17 cellular contexts compared by ENCODE assay signal in genomic region chr10:71707240-71707789, GRCh38. TPM values are rescaled to one million over a fixed set of nuclear protein-coding genes. Genes with fewer than 3 reads are reported as not detected.
DNase-seq lines count a peak whose midpoint lies in the region; ATAC-seq lines count a peak whose summit lies in the region.
"Had no signal": no experiment of that assay in that cellular context is flagged by ENCODE, and none has a peak within 500 bp of the region (broad histone marks: within the 10 kb centered on the region; RNA-seq: fewer than 3 reads in every experiment).

No MANE protein-coding gene starts in this region.

- no peak for DNase-seq in CD4-positive, alpha-beta memory T cell
- DNase-seq in T-helper 17 cell, result no peak
- no peak for DNase-seq in trophoblast cell
- DNase-seq in KBM-7, result no peak
- DNase-seq in activated naive CD4-positive, alpha-beta T cell treated with anti-CD3 and anti-CD28 coated beads, Interleukin-2, amount 50 U/mL, for 72 hours (ENCODE audit: low spot score in 2 of 2), result no peak
- DNase-seq in left cardiac atrium, result no peak
- DNase-seq: Calu3, DMS153, NCI-H1417 treated with DMSO at 0.1 percent for 48 hours had no signal

- no peaks in the 10 kb centered on the region for H3K27me3 Mint-ChIP-seq in CD4-positive, alpha-beta memory T cell
- no peaks in the 10 kb centered on the region for H3K27me3 Mint-ChIP-seq in T-helper 17 cell
- H3K27me3 Mint-ChIP-seq in dendritic cell treated with granulocyte-macrophage colony-stimulating factor and Interleukin-4, amounts not matched to agents 40 ng/mL and 50 ng/mL, for 4 days, result no peaks in the 10 kb centered on the region
- H3K27me3 Mint-ChIP-seq: CD8-positive, alpha-beta memory T cell had no signal

- ATAC-seq in T-helper 17 cell, result no peak
- no peak for ATAC-seq in activated naive CD4-positive, alpha-beta T cell treated with anti-CD3 and anti-CD28 coated beads, Interleukin-2, amount 50 U/mL, for 72 hours
- no peak for ATAC-seq in left cardiac atrium
- ATAC-seq: Right ventricle myocardium inferior had no signal

- H3K27me3 ChIP-seq in CD4-positive, alpha-beta memory T cell (ENCODE audit: insufficient read depth, low read length), result no peaks in the 10 kb centered on the region
- no peaks in the 10 kb centered on the region for H3K27me3 ChIP-seq in trophoblast cell (ENCODE audit: insufficient read depth, low read length)
- H3K27me3 ChIP-seq: MG63 had no signal

- H2BK5ac ChIP-seq in trophoblast cell (ENCODE audit: low read depth, low read length, poor library complexity), result no peak overlapping the region

- peaks cover 18 to 39% (median 30%) of the 10 kb centered on the region in 4 donors for H3K4me1 Mint-ChIP-seq in CD4-positive, alpha-beta memory T cell
- H3K4me1 Mint-ChIP-seq in T-helper 17 cell, result peaks cover 31% of the 10 kb centered on the region
- peaks cover 69% of the 10 kb centered on the region for H3K4me1 Mint-ChIP-seq in dendritic cell treated with granulocyte-macrophage colony-stimulating factor and Interleukin-4, amounts not matched to agents 40 ng/mL and 50 ng/mL, for 4 days (ENCODE audit: low read depth)

- in situ Hi-C loops in KBM-7 (cut with MboI; ENCODE audit: low pct_unique_long_range_greater_than_20kb, low sequenced_read_pairs), result no loop called here

- no peak overlapping the region for H4K91ac ChIP-seq in trophoblast cell (ENCODE audit: low read depth, low read length)

- POLR2A ChIA-PET in CD4-positive, alpha-beta memory T cell (lab: Charles Lee; ENCODE audit: partially characterized antibody), result interaction anchor here (0.6 to 35.3 kb wide), 8 partner anchors 9 to 388 kb away, joined by 3 to 1191 read pairs (median 10); partner anchors contain the start of genes SLC29A3 and VSIR

- H3K9me3 Mint-ChIP-seq in CD4-positive, alpha-beta memory T cell, result no peaks in the 10 kb centered on the region
- no peaks in the 10 kb centered on the region for H3K9me3 Mint-ChIP-seq in dendritic cell treated with granulocyte-macrophage colony-stimulating factor and Interleukin-4, amounts not matched to agents 40 ng/mL and 50 ng/mL, for 4 days
- no peaks in the 10 kb centered on the region for H3K9me3 Mint-ChIP-seq in activated naive CD4-positive, alpha-beta T cell treated with anti-CD3 and anti-CD28 coated beads, Interleukin-2, amount 50 U/mL, for 72 hours
- H3K9me3 Mint-ChIP-seq: CD8-positive, alpha-beta memory T cell had no signal

- H3K79me1 ChIP-seq in trophoblast cell (ENCODE audit: low read length), result no peaks in the 10 kb centered on the region

- no peaks in the 10 kb centered on the region for H3K36me3 ChIP-seq in CD4-positive, alpha-beta memory T cell (ENCODE audit: insufficient read depth, low read length)
- H3K36me3 ChIP-seq in trophoblast cell (ENCODE audit: control insufficient read depth in 1 of 2, insufficient read depth in 2 of 2, low read length in 2 of 2), result no peaks in the 10 kb centered on the region
- H3K36me3 ChIP-seq: MG63 had no signal

- no peak overlapping the region for H3K4me3 ChIP-seq in CD4-positive, alpha-beta memory T cell (ENCODE audit: low read length in 2 of 2)
- peak overlapping the region; percentile 23 for H3K4me3 ChIP-seq in trophoblast cell (ENCODE audit: low read depth, low read length)
- H3K4me3 ChIP-seq: MG63 had no signal

- no peak overlapping the region for H3K4me2 ChIP-seq in trophoblast cell (ENCODE audit: low read length)

- no peak overlapping the region for H2AFZ ChIP-seq in trophoblast cell (ENCODE audit: insufficient read depth, low read length, poor library complexity)

- H3K27ac ChIP-seq in CD4-positive, alpha-beta memory T cell (ENCODE audit: low read depth, low read length), result no peak overlapping the region
- H3K27ac ChIP-seq in trophoblast cell (ENCODE audit: low read depth, low read length), result no peak overlapping the region

- no peak overlapping the region for H3K4me3 Mint-ChIP-seq in CD4-positive, alpha-beta memory T cell
- H3K4me3 Mint-ChIP-seq in T-helper 17 cell, result no peak overlapping the region
- no peak overlapping the region for H3K4me3 Mint-ChIP-seq in dendritic cell treated with granulocyte-macrophage colony-stimulating factor and Interleukin-4, amounts not matched to agents 40 ng/mL and 50 ng/mL, for 4 days
- H3K4me3 Mint-ChIP-seq: CD8-positive, alpha-beta memory T cell had no signal

- no peak overlapping the region for H4K8ac ChIP-seq in trophoblast cell (ENCODE audit: low read depth, low read length)

- H3K27ac Mint-ChIP-seq in CD4-positive, alpha-beta memory T cell, result peak overlapping the region in 4 of 7 donors; percentile 21 to 82 (median 50)
- H3K27ac Mint-ChIP-seq in T-helper 17 cell, result peak overlapping the region; percentile 54
- peak overlapping the region; percentile 67 for H3K27ac Mint-ChIP-seq in dendritic cell treated with granulocyte-macrophage colony-stimulating factor and Interleukin-4, amounts not matched to agents 40 ng/mL and 50 ng/mL, for 4 days
- H3K27ac Mint-ChIP-seq in activated naive CD4-positive, alpha-beta T cell treated with anti-CD3 and anti-CD28 coated beads, Interleukin-2, amount 50 U/mL, for 72 hours, result no peak overlapping the region

- no CpG with 5 or more reads among the region's 5 CpGs for WGBS in trophoblast cell (ENCODE audit: extremely low coverage, insufficient coverage, insufficient read length)

- H3K9me3 ChIP-seq in CD4-positive, alpha-beta memory T cell (ENCODE audit: control insufficient read depth in 1 of 2, low read length in 2 of 2), result no peaks in the 10 kb centered on the region
- H3K9me3 ChIP-seq in T-helper 17 cell (ENCODE audit: control insufficient read depth, low read length, poor library complexity, severe bottlenecking) (no peaks in the 10 kb centered on the region), trophoblast cell (ENCODE audit: insufficient read depth, low read depth, low read length) (peaks cover 8% of the 10 kb centered on the region)
- H3K9me3 ChIP-seq: MG63 had no signal

- no peak overlapping the region for H3K23ac ChIP-seq in trophoblast cell (ENCODE audit: low read length)

- intact Hi-C loops in CD4-positive, alpha-beta memory T cell (cut with micrococcal nuclease), result no loop called here
- intact Hi-C loops in dendritic cell treated with granulocyte-macrophage colony-stimulating factor and Interleukin-4, amounts not matched to agents 40 ng/mL and 50 ng/mL, for 4 days (cut with micrococcal nuclease), result loop anchor here (5.0 to 10.0 kb wide), 2 partner anchors 223 to 325 kb away; no protein-coding TSS in a partner anchor
- intact Hi-C loops in left cardiac atrium (cut with DNase I), result loop anchor here (5.0 kb wide), 2 partner anchors 325 to 390 kb away; partner anchors contain the start of gene SLC29A3 (in 1 of the 2)

- H3K9ac ChIP-seq in trophoblast cell (ENCODE audit: low read length), result no peak overlapping the region

- no peak overlapping the region for H3K14ac ChIP-seq in trophoblast cell (ENCODE audit: low read length)

- peaks cover 17% of the 10 kb centered on the region for H3K4me1 ChIP-seq in CD4-positive, alpha-beta memory T cell (ENCODE audit: insufficient read depth, low read length)
- no peaks in the 10 kb centered on the region for H3K4me1 ChIP-seq in trophoblast cell (ENCODE audit: control insufficient read depth in 1 of 2, insufficient read depth in 2 of 2, low read length in 2 of 2)

- no peak overlapping the region for H2BK120ac ChIP-seq in trophoblast cell (ENCODE audit: insufficient read depth, low read length, poor library complexity)

- H3K36me3 Mint-ChIP-seq in CD4-positive, alpha-beta memory T cell, result no peaks in the 10 kb centered on the region
- no peaks in the 10 kb centered on the region for H3K36me3 Mint-ChIP-seq in T-helper 17 cell (ENCODE audit: low read depth)
- H3K36me3 Mint-ChIP-seq in dendritic cell treated with granulocyte-macrophage colony-stimulating factor and Interleukin-4, amounts not matched to agents 40 ng/mL and 50 ng/mL, for 4 days (ENCODE audit: low read depth), result no peaks in the 10 kb centered on the region
- H3K36me3 Mint-ChIP-seq in activated naive CD4-positive, alpha-beta T cell treated with anti-CD3 and anti-CD28 coated beads, Interleukin-2, amount 50 U/mL, for 72 hours, result no peaks in the 10 kb centered on the region
- H3K36me3 Mint-ChIP-seq: CD8-positive, alpha-beta memory T cell had no signal

- H3K79me2 ChIP-seq in trophoblast cell (ENCODE audit: control insufficient read depth, insufficient read depth, low read length, poor library complexity), result no peaks in the 10 kb centered on the region

- no peak overlapping the region for H2BK12ac ChIP-seq in trophoblast cell (ENCODE audit: low read length)

- H4K12ac ChIP-seq in trophoblast cell (ENCODE audit: low read depth, low read length), result no peak overlapping the region

- no peak overlapping the region for H3K18ac ChIP-seq in trophoblast cell (ENCODE audit: low read length)

- no peak overlapping the region for H2AK5ac ChIP-seq in trophoblast cell (ENCODE audit: low read length)

- CTCF ChIA-PET in CD4-positive, alpha-beta memory T cell (lab: Charles Lee; ENCODE audit: partially characterized antibody), result interaction anchor here (0.8 to 21.0 kb wide), 30 partner anchors 10 to 395 kb away, joined by 3 to 379 read pairs (median 7); partner anchors contain the start of genes C10orf105, SLC29A3 and VSIR

- H3K4ac ChIP-seq in trophoblast cell (ENCODE audit: low read depth, low read length), result no peak overlapping the region

RNA-seq across cellular contexts. Expression of gene C10orf105, which starts 12.3 kb away (rescaled TPM):
- total RNA-seq in CD4-positive, alpha-beta memory T cell, result under 1 TPM; 0.11 to 0.12 TPM
- polyA plus RNA-seq in CD4-positive, alpha-beta memory T cell, result under 1 TPM; 0.07 TPM
- total RNA-seq in T-helper 17 cell (under 1 TPM; 0.31 to 0.37 TPM), left cardiac atrium (under 1 TPM; 0.27 to 0.47 TPM)
- polyA plus RNA-seq in trophoblast cell (2013), result 0.01 and 0.03 TPM in 2 replicates
- total RNA-seq in activated naive CD4-positive, alpha-beta T cell treated with anti-CD3 and anti-CD28 coated beads, Interleukin-2, amount 50 U/mL, for 72 hours, result under 1 TPM; 0.45 to 0.68 TPM
- total RNA-seq: Calu3, G401, H4, LHCN-M2, SK-MEL-5 had no signal

Comparison
In these comparisons a context has a peak if more than half of its experiments do, and no peak if none do; other contexts are left out.
1. H3K27ac Mint-ChIP-seq: peak in CD4-positive, alpha-beta memory T cell (4 of 7), T-helper 17 cell (single experiment) and dendritic cell treated with granulocyte-macrophage colony-stimulating factor and Interleukin-4, amounts not matched to agents 40 ng/mL and 50 ng/mL, for 4 days (single experiment); none in activated naive CD4-positive, alpha-beta T cell treated with anti-CD3 and anti-CD28 coated beads, Interleukin-2, amount 50 U/mL, for 72 hours (0 of 2).